8 cellular contexts compared by ENCODE assay signal in genomic region chr3:63349583-63350177, GRCh38.
DNase-seq lines count a peak whose midpoint lies in the region; ATAC-seq, FAIRE-seq and TF ChIP-seq lines count a peak whose summit lies in the region.

No MANE protein-coding gene starts in this region.

- BruUV-seq in K562 (replicated peaks; lab: Mats Ljungman, UMichigan) = no TSS peak

- ATAC-seq in GM19035 (IDR thresholded peaks at IDR 0.05; ENCODE audit: unreplicated experiment) (peak; percentile 74), HG03432 (IDR thresholded peaks at IDR 0.05; ENCODE audit: unreplicated experiment) (peak; percentile 84), K562 (peak; percentile 67; the same call in 2 of the 3 replicates)
- ATAC-seq in stimulated activated naive CD8-positive, alpha-beta T cell treated with anti-CD3 and anti-CD28 coated beads, Interleukin-15, Interleukin-2, amounts not matched to agents 100 U/mL and 50 U/mL, for 24 hours = no peak

- H3K4me1 ChIP-seq in K562 (replicated peaks in 1 of 2; ENCODE audit: control insufficient read depth in 2 of 2, insufficient read depth in 2 of 2, low read length in 2 of 2) = no peaks in the 10 kb centered on the region

- H3K27ac ChIP-seq in K562 (ENCODE audit: extremely low read depth, low read depth, low read length) = no peak overlapping the region

- DNase-seq in DMS153 treated with DMSO at 0.1 percent for 48 hours (lab: John Stamatoyannopoulos, UW; ENCODE audit: unreplicated experiment) (peak; percentile 25), NOMO-1 (lab: John Stamatoyannopoulos, UW; ENCODE audit: unreplicated experiment in 2 of 2) (peak; percentile 7 to 59), K562 (ENCODE audit: extremely low read depth in 1 of 4, low spot score in 3 of 4) (peak; percentile 16 to 52 (median 31)), islet precursor cell (peak; percentile 70), posterior vena cava (ENCODE audit: low spot score) (no peak)
- peak; percentile 26 for DNase-seq in stimulated activated naive CD8-positive, alpha-beta T cell treated with anti-CD3 and anti-CD28 coated beads, Interleukin-15, Interleukin-2, amounts not matched to agents 100 U/mL and 50 U/mL, for 24 hours

- no peaks in the 10 kb centered on the region for H3K9me3 ChIP-seq in K562 (replicated peaks; ENCODE audit: control insufficient read depth, insufficient read depth, low read depth, low read length)

- TF ChIP-seq CTCF in K562 (IDR thresholded peaks at IDR 0.05 in 2 of 3, conservative IDR thresholded peaks at IDR 0.05 in 1 of 3; ENCODE audit: insufficient read depth in 2 of 3, low read depth in 1 of 3, low read length in 3 of 3) = peak; percentile 52 to 66 (median 58)

- intact Hi-C loops in K562 (cut with micrococcal nuclease) = loop anchor here (1.0 to 10.0 kb wide), 3 partner anchors 315 to 725 kb away; no protein-coding TSS in a partner anchor
- intact Hi-C loops in posterior vena cava (cut with DNase I) = loop anchor here in 1 of 2 donors (2.0 kb wide), 1 partner anchor 467 kb away; no protein-coding TSS in a partner anchor

- WGBS in K562 (ENCODE audit: insufficient coverage, low coverage, missing lambda C conversion rate) = 0% methylated on average over 6 of the region's 6 CpGs

- no peaks in the 10 kb centered on the region for H3K36me3 ChIP-seq in K562 (ENCODE audit: control insufficient read depth, insufficient read depth, low read length)

- no peaks in the 10 kb centered on the region for H3K79me2 ChIP-seq in K562 (ENCODE audit: control insufficient read depth, insufficient read depth, low read length)

- no peak overlapping the region for H3K4me3 ChIP-seq in K562

- in situ Hi-C loops in K562 (cut with MboI) = loop anchor here (5.0 kb wide), 1 partner anchor 468 kb away; the partner anchor contains the start of gene C3orf49

- FAIRE-seq in K562 (lab: Jason Lieb, UNC) = peak; percentile 80

- CTCF ChIA-PET in K562 (lab: Yijun Ruan, JAX; ENCODE audit: low intra/inter-chr PET ratio) = interaction anchor here (0.5 to 1.7 kb wide), 4 partner anchors 313 to 644 kb away, joined by 3 to 8 read pairs (median 4); partner anchors contain the start of gene C3orf49

- TF ChIP-seq EP300 in K562 (IDR thresholded peaks at IDR 0.05; ENCODE audit: low read length) = no peak

- no peaks in the 10 kb centered on the region for H3K27me3 ChIP-seq in K562 (ENCODE audit: control insufficient read depth in 2 of 2, insufficient read depth in 2 of 2, low read length in 2 of 2)

- TF ChIP-seq POLR2A in K562 (conservative IDR thresholded peaks at IDR 0.05) = no peak

- TF ChIP-seq RAD21 in K562 (CRISPR knock-in tag; conservative IDR thresholded peaks at IDR 0.05 in 1 of 2, IDR thresholded peaks at IDR 0.05 in 1 of 2) = peak; percentile 30 to 52

- no peaks in the 10 kb centered on the region for H3K9me1 ChIP-seq in K562 (ENCODE audit: control insufficient read depth, insufficient read depth, low read length)

- POLR2A ChIA-PET in K562 (lab: Yijun Ruan, JAX) = no interaction called here

- H4K20me1 ChIP-seq in K562 (replicated peaks; ENCODE audit: control insufficient read depth, insufficient read depth, low read length) = no peaks in the 10 kb centered on the region

- no peak overlapping the region for H3K9ac ChIP-seq in K562 (ENCODE audit: insufficient read depth in 1 of 2, low read depth in 2 of 2, low read length in 2 of 2)

- H2AFZ ChIP-seq in K562 (ENCODE audit: low read depth, low read length) = no peak overlapping the region

- no peak overlapping the region for H3K4me2 ChIP-seq in K562 (ENCODE audit: insufficient read depth, low read length)

TF ChIP-seq in K562, 482 proteins besides CTCF, POLR2A, EP300 and RAD21:
- TF ChIP-seq SRSF1 (IDR thresholded peaks at IDR 0.05; ENCODE audit: low read depth, low read length) (no peak), ZNF143 (CRISPR knock-in tag; IDR thresholded peaks at IDR 0.05) (no peak), SMC3 (conservative IDR thresholded peaks at IDR 0.05; ENCODE audit: insufficient read depth, low read depth, low read length) (0 out of 2 replicates have a peak, but pooled peaks have one; percentile 24)
